Comparison of ENCODE assay signal across 13 cellular contexts in genomic region chr4:2251795-2252529, GRCh38. TPM values are rescaled to one million over a fixed set of nuclear protein-coding genes. Genes with fewer than 3 reads are reported as not detected.
DNase-seq lines count a peak whose midpoint lies in the region; ATAC-seq, FAIRE-seq and TF ChIP-seq lines count a peak whose summit lies in the region.
"Had no signal": no experiment of that assay in that cellular context is flagged by ENCODE, and none has a peak within 500 bp of the region (broad histone marks: within the 10 kb centered on the region; RNA-seq: fewer than 3 reads in every experiment).

No MANE protein-coding gene starts in this region.

- H3K27ac Mint-ChIP-seq in activated CD4-positive, alpha-beta memory T cell treated with anti-CD3 and anti-CD28 coated beads, Interleukin-2, amount 10 ng/mL, durations not matched to agents 7 days and 5 days: no peak overlapping the region
- no peak overlapping the region for H3K27ac Mint-ChIP-seq in activated CD4-positive, alpha-beta memory T cell treated with anti-CD3 and anti-CD28 coated beads for 36 hours
- no peak overlapping the region for H3K27ac Mint-ChIP-seq in central memory CD8-positive, alpha-beta T cell (ENCODE audit: low read depth)

- no peaks in the 10 kb centered on the region for H3K4me1 Mint-ChIP-seq in activated CD4-positive, alpha-beta memory T cell treated with anti-CD3 and anti-CD28 coated beads, Interleukin-2, amount 10 ng/mL, durations not matched to agents 7 days and 5 days
- no peaks in the 10 kb centered on the region for H3K4me1 Mint-ChIP-seq in activated CD4-positive, alpha-beta memory T cell treated with anti-CD3 and anti-CD28 coated beads for 36 hours (ENCODE audit: low read depth)
- H3K4me1 Mint-ChIP-seq in central memory CD8-positive, alpha-beta T cell: peaks cover 16% of the 10 kb centered on the region

- no peak for FAIRE-seq in GM12891 (lab: Jason Lieb, UNC)

- ATAC-seq in central memory CD8-positive, alpha-beta T cell (replicated peaks; ENCODE audit: extremely low read depth, poor library complexity, severe bottlenecking): no peak
- no peak for ATAC-seq in GM21576 (IDR thresholded peaks at IDR 0.05; ENCODE audit: unreplicated experiment)
- no peak for ATAC-seq in left lobe of liver

- no peaks in the 10 kb centered on the region for H3K36me3 Mint-ChIP-seq in activated CD4-positive, alpha-beta memory T cell treated with anti-CD3 and anti-CD28 coated beads, Interleukin-2, amount 10 ng/mL, durations not matched to agents 7 days and 5 days (ENCODE audit: low read depth)
- peaks cover 1% of the 10 kb centered on the region for H3K36me3 Mint-ChIP-seq in activated CD4-positive, alpha-beta memory T cell treated with anti-CD3 and anti-CD28 coated beads for 36 hours
- H3K36me3 Mint-ChIP-seq in central memory CD8-positive, alpha-beta T cell (ENCODE audit: insufficient read depth): peaks cover 50% of the 10 kb centered on the region

- no peak for TF ChIP-seq POLR2A in GM12891 (IDR thresholded peaks at IDR 0.05; ENCODE audit: low read depth, low read length)
- TF ChIP-seq POLR2A in prostate gland (IDR thresholded peaks at IDR 0.05): no peak

- no peaks in the 10 kb centered on the region for H3K9me3 Mint-ChIP-seq in activated CD4-positive, alpha-beta memory T cell treated with anti-CD3 and anti-CD28 coated beads, Interleukin-2, amount 10 ng/mL, durations not matched to agents 7 days and 5 days
- no peaks in the 10 kb centered on the region for H3K9me3 Mint-ChIP-seq in activated CD4-positive, alpha-beta memory T cell treated with anti-CD3 and anti-CD28 coated beads for 36 hours
- no peaks in the 10 kb centered on the region for H3K9me3 Mint-ChIP-seq in central memory CD8-positive, alpha-beta T cell

- intact Hi-C loops in activated CD4-positive, alpha-beta memory T cell treated with anti-CD3 and anti-CD28 coated beads for 36 hours (cut with micrococcal nuclease): no loop called here
- intact Hi-C loops in prostate gland (cut with DNase I): no loop called here

- TF ChIP-seq CTCF in prostate gland (IDR thresholded peaks at IDR 0.05): no peak

- H3K4me1 ChIP-seq in prostate gland (replicated peaks): peaks cover 20% of the 10 kb centered on the region
- H3K4me1 ChIP-seq in effector memory CD4-positive, alpha-beta T cell (ENCODE audit: control insufficient read depth, insufficient read depth, low read length, poor library complexity, severe bottlenecking): no peaks in the 10 kb centered on the region
- H3K4me1 ChIP-seq: HAP-1 had no signal

- H3K27me3 ChIP-seq in prostate gland (replicated peaks; ENCODE audit: insufficient read depth): no peaks in the 10 kb centered on the region
- no peaks in the 10 kb centered on the region for H3K27me3 ChIP-seq in effector memory CD4-positive, alpha-beta T cell (replicated peaks; ENCODE audit: control insufficient read depth, insufficient read depth, low read length, poor library complexity, severe bottlenecking)

- no peak overlapping the region for H3K27ac ChIP-seq in prostate gland
- no peak overlapping the region for H3K27ac ChIP-seq in effector memory CD4-positive, alpha-beta T cell (ENCODE audit: insufficient read depth, low read length, poor library complexity, severe bottlenecking)

- POLR2A ChIA-PET in activated CD4-positive, alpha-beta memory T cell treated with anti-CD3 and anti-CD28 coated beads, Interleukin-2, amount 10 ng/mL, durations not matched to agents 7 days and 5 days (lab: Charles Lee): interaction anchor here (2.1 kb wide), 1 partner anchor 11 kb away, joined by 11 read pairs; the partner anchor contains the start of genes HAUS3 and POLN
- POLR2A ChIA-PET in activated CD4-positive, alpha-beta memory T cell treated with anti-CD3 and anti-CD28 coated beads for 36 hours (lab: Charles Lee): interaction anchor here (0.6 kb wide), 1 partner anchor 10 kb away, joined by 3 read pairs; no protein-coding TSS in a partner anchor

- H3K9me3 ChIP-seq in prostate gland: no peaks in the 10 kb centered on the region
- H3K9me3 ChIP-seq in effector memory CD4-positive, alpha-beta T cell (ENCODE audit: control insufficient read depth, low read length): no peaks in the 10 kb centered on the region
- H3K9me3 ChIP-seq: HAP-1 had no signal

- H3K27me3 Mint-ChIP-seq in activated CD4-positive, alpha-beta memory T cell treated with anti-CD3 and anti-CD28 coated beads, Interleukin-2, amount 10 ng/mL, durations not matched to agents 7 days and 5 days: no peaks in the 10 kb centered on the region
- H3K27me3 Mint-ChIP-seq in activated CD4-positive, alpha-beta memory T cell treated with anti-CD3 and anti-CD28 coated beads for 36 hours: no peaks in the 10 kb centered on the region
- H3K27me3 Mint-ChIP-seq in central memory CD8-positive, alpha-beta T cell: no peaks in the 10 kb centered on the region

- H3K4me3 ChIP-seq in prostate gland: no peak overlapping the region
- H3K4me3 ChIP-seq in effector memory CD4-positive, alpha-beta T cell (ENCODE audit: insufficient read depth, low read depth, low read length, poor library complexity, severe bottlenecking): no peak overlapping the region
- H3K4me3 ChIP-seq: HAP-1 had no signal

- DNase-seq in activated CD4-positive, alpha-beta memory T cell treated with anti-CD3 and anti-CD28 coated beads, Interleukin-2, amount 10 ng/mL, durations not matched to agents 7 days and 5 days: peak; percentile 14
- DNase-seq in activated CD4-positive, alpha-beta memory T cell treated with anti-CD3 and anti-CD28 coated beads for 36 hours: no peak
- DNase-seq in GM12891 (ENCODE audit: insufficient read length, low spot score): peak; percentile 13
- DNase-seq in central memory CD8-positive, alpha-beta T cell (ENCODE audit: low spot score in 2 of 2): peak; percentile 8 to 13
- peak; percentile 3 for DNase-seq in prostate gland (ENCODE audit: low spot score)
- no peak for DNase-seq in left lobe of liver (ENCODE audit: low spot score)
- no peak for DNase-seq in effector memory CD4-positive, alpha-beta T cell
- DNase-seq: GF-D8, Karpas-422, NCI-H510A treated with DMSO at 0.1 percent for 48 hours, RPMI8226 had no signal

- peaks cover 10 to 14% of the 10 kb centered on the region in 2 donors for H3K36me3 ChIP-seq in prostate gland
- peaks cover 70% of the 10 kb centered on the region for H3K36me3 ChIP-seq in effector memory CD4-positive, alpha-beta T cell (ENCODE audit: control insufficient read depth, insufficient read depth, low read length)
- H3K36me3 ChIP-seq: HAP-1 had no signal

- no peak overlapping the region for H3K4me3 Mint-ChIP-seq in activated CD4-positive, alpha-beta memory T cell treated with anti-CD3 and anti-CD28 coated beads, Interleukin-2, amount 10 ng/mL, durations not matched to agents 7 days and 5 days
- no peak overlapping the region for H3K4me3 Mint-ChIP-seq in activated CD4-positive, alpha-beta memory T cell treated with anti-CD3 and anti-CD28 coated beads for 36 hours
- H3K4me3 Mint-ChIP-seq in central memory CD8-positive, alpha-beta T cell: no peak overlapping the region

- WGBS in prostate gland: 89% methylated on average over 12 of the region's 16 CpGs

- CTCF ChIA-PET in activated CD4-positive, alpha-beta memory T cell treated with anti-CD3 and anti-CD28 coated beads, Interleukin-2, amount 10 ng/mL, durations not matched to agents 7 days and 5 days (lab: Charles Lee): no interaction called here
- CTCF ChIA-PET in activated CD4-positive, alpha-beta memory T cell treated with anti-CD3 and anti-CD28 coated beads for 36 hours (lab: Charles Lee): no interaction called here

TF ChIP-seq in GM12891, 5 proteins besides CTCF, POLR2A, EP300 and RAD21:
- TF ChIP-seq POLR2AphosphoS5 (IDR thresholded peaks at IDR 0.05; ENCODE audit: low read depth, low read length): peak; percentile 2; the same call in 1 of the 2 replicates
- TF ChIP-seq POU2F2 (IDR thresholded peaks at IDR 0.05; ENCODE audit: low read depth, low read length): no peak

RNA-seq across cellular contexts. Expression of gene MXD4, which starts 9.9 kb away (rescaled TPM):
- total RNA-seq in activated CD4-positive, alpha-beta memory T cell treated with anti-CD3 and anti-CD28 coated beads, Interleukin-2, amount 10 ng/mL, durations not matched to agents 7 days and 5 days: 10 to 100 TPM; 26.9 to 29.6 TPM
- 1 to 10 TPM; 3.6 to 4.9 TPM for total RNA-seq in activated CD4-positive, alpha-beta memory T cell treated with anti-CD3 and anti-CD28 coated beads for 36 hours
- 14.1 TPM for polyA plus RNA-seq in GM12891 (2012; ENCODE audit: low read depth, missing spikeins)
- 10 to 100 TPM; 63.4 to 81.1 TPM for total RNA-seq in prostate gland
- 23.6 TPM for total RNA-seq in left lobe of liver

RNA-seq across cellular contexts. Expression of gene HAUS3, which starts 10.0 kb away (rescaled TPM):
- 10 to 100 TPM; 27.1 to 27.4 TPM for total RNA-seq in activated CD4-positive, alpha-beta memory T cell treated with anti-CD3 and anti-CD28 coated beads, Interleukin-2, amount 10 ng/mL, durations not matched to agents 7 days and 5 days
- total RNA-seq in activated CD4-positive, alpha-beta memory T cell treated with anti-CD3 and anti-CD28 coated beads for 36 hours: 10 to 100 TPM; 20.2 to 20.3 TPM
- polyA plus RNA-seq in GM12891 (2012; ENCODE audit: low read depth, missing spikeins): 10.4 TPM
- total RNA-seq in prostate gland (10 to 100 TPM; 21.1 to 24.2 TPM), left lobe of liver (5.0 TPM)

RNA-seq across cellular contexts. Expression of gene POLN, which starts 10.0 kb away (rescaled TPM):
- total RNA-seq in activated CD4-positive, alpha-beta memory T cell treated with anti-CD3 and anti-CD28 coated beads, Interleukin-2, amount 10 ng/mL, durations not matched to agents 7 days and 5 days: 1 to 10 TPM; 3.3 to 4.0 TPM
- total RNA-seq in activated CD4-positive, alpha-beta memory T cell treated with anti-CD3 and anti-CD28 coated beads for 36 hours: 1 to 10 TPM; 2.7 to 4.0 TPM
- 0.40 TPM for polyA plus RNA-seq in GM12891 (2012; ENCODE audit: low read depth, missing spikeins)
- total RNA-seq in prostate gland (10 to 100 TPM in 1 of 2 donors, 1 to 10 TPM in 1; 3.8 to 15.2 TPM), left lobe of liver (2.2 TPM)

Comparison
In these comparisons a context has a peak if more than half of its experiments do, and no peak if none do; other contexts are left out.
1. DNase-seq: peak in activated CD4-positive, alpha-beta memory T cell treated with anti-CD3 and anti-CD28 coated beads, Interleukin-2, amount 10 ng/mL, durations not matched to agents 7 days and 5 days (single experiment), GM12891 (single experiment), central memory CD8-positive, alpha-beta T cell (2 of 2) and prostate gland (single experiment); none in activated CD4-positive, alpha-beta memory T cell treated with anti-CD3 and anti-CD28 coated beads for 36 hours (single experiment), left lobe of liver (single experiment) and effector memory CD4-positive, alpha-beta T cell (0 of 3).